Comparison of ENCODE assay signal across 8 cellular contexts in genomic region chr9:4665357-4665756, GRCh38. TPM values are rescaled to one million over a fixed set of nuclear protein-coding genes. Genes with fewer than 3 reads are reported as not detected.
A peak's percentile ranks its signal among the peaks of the same experiment; 100 is the strongest.
DNase-seq lines count a peak whose midpoint lies in the region; ATAC-seq, FAIRE-seq and TF ChIP-seq lines count a peak whose summit lies in the region.

No MANE protein-coding gene starts in this region.

- no peaks in the 10 kb centered on the region for H3K27me3 ChIP-seq in keratinocyte (ENCODE audit: control insufficient read depth, extremely low read depth, insufficient read depth, low read length)

- peak overlapping the region in 1 of 3 experiments; percentile 66 for H3K4me3 ChIP-seq in keratinocyte (ENCODE audit: control insufficient read depth in 2 of 3, extremely low read depth in 1 of 3, insufficient read depth in 2 of 3, low read depth in 1 of 3, low read length in 3 of 3)

- H3K27me3 Mint-ChIP-seq in activated naive CD4-positive, alpha-beta T cell treated with anti-CD3 and anti-CD28 coated beads, Interleukin-2, amount 10 ng/mL, durations not matched to agents 7 days and 5 days = peaks cover 14% of the 10 kb centered on the region
- H3K27me3 Mint-ChIP-seq in activated naive CD8-positive, alpha-beta T cell treated with anti-CD3 and anti-CD28 coated beads, Interleukin-2, amount 10 ng/mL, durations not matched to agents 7 days and 5 days = no peaks in the 10 kb centered on the region
- H3K27me3 Mint-ChIP-seq in type B pancreatic cell = peaks cover 7% of the 10 kb centered on the region

- TF ChIP-seq CTCF in keratinocyte (optimal IDR thresholded peaks at IDR 0.05 in 1 of 3, IDR thresholded peaks at IDR 0.05 in 1 of 3, conservative IDR thresholded peaks at IDR 0.05 in 1 of 3; ENCODE audit: extremely low read depth in 1 of 3, insufficient read depth in 2 of 3, low read length in 3 of 3) (no peak), type B pancreatic cell (conservative IDR thresholded peaks at IDR 0.05) (no peak)

- POLR2A ChIA-PET in activated naive CD8-positive, alpha-beta T cell treated with anti-CD3 and anti-CD28 coated beads, Interleukin-2, amount 10 ng/mL, durations not matched to agents 7 days and 5 days (lab: Charles Lee) = interaction anchor here (1.3 to 1.7 kb wide), 2 partner anchors 12 to 14 kb away, joined by 5 to 10 read pairs; partner anchors contain the start of gene CDC37L1

- no peak overlapping the region for H3K9ac ChIP-seq in keratinocyte (ENCODE audit: control insufficient read depth, extremely low read depth, insufficient read depth, low read length)

- H3K79me2 ChIP-seq in keratinocyte (ENCODE audit: control insufficient read depth, insufficient read depth, low read length) = peaks cover 15% of the 10 kb centered on the region

- H2AFZ ChIP-seq in keratinocyte (ENCODE audit: control insufficient read depth, low read length) = no peak overlapping the region

- no peak for ATAC-seq in activated naive CD8-positive, alpha-beta T cell treated with anti-CD3 and anti-CD28 coated beads, Interleukin-2, amount 10 ng/mL, durations not matched to agents 7 days and 5 days (ENCODE audit: low read depth)

- peaks cover 8% of the 10 kb centered on the region for H3K36me3 Mint-ChIP-seq in activated naive CD4-positive, alpha-beta T cell treated with anti-CD3 and anti-CD28 coated beads, Interleukin-2, amount 10 ng/mL, durations not matched to agents 7 days and 5 days
- H3K36me3 Mint-ChIP-seq in activated naive CD8-positive, alpha-beta T cell treated with anti-CD3 and anti-CD28 coated beads, Interleukin-2, amount 10 ng/mL, durations not matched to agents 7 days and 5 days = peaks cover under 1% of the 10 kb centered on the region
- H3K36me3 Mint-ChIP-seq in type B pancreatic cell = no peaks in the 10 kb centered on the region

- H3K4me3 Mint-ChIP-seq in activated naive CD4-positive, alpha-beta T cell treated with anti-CD3 and anti-CD28 coated beads, Interleukin-2, amount 10 ng/mL, durations not matched to agents 7 days and 5 days = peak overlapping the region; percentile 6
- peak overlapping the region; percentile 31 for H3K4me3 Mint-ChIP-seq in activated naive CD8-positive, alpha-beta T cell treated with anti-CD3 and anti-CD28 coated beads, Interleukin-2, amount 10 ng/mL, durations not matched to agents 7 days and 5 days
- peak overlapping the region; percentile 90 for H3K4me3 Mint-ChIP-seq in type B pancreatic cell

- H3K4me1 ChIP-seq in keratinocyte (ENCODE audit: control insufficient read depth, extremely low read depth, insufficient read depth, low read length) = peaks cover 44% of the 10 kb centered on the region

- CTCF ChIA-PET in activated naive CD4-positive, alpha-beta T cell treated with anti-CD3 and anti-CD28 coated beads, Interleukin-2, amount 10 ng/mL, durations not matched to agents 7 days and 5 days (lab: Charles Lee) = interaction anchor here (1.1 kb wide), 1 partner anchor 14 kb away, joined by 3 read pairs; the partner anchor contains the start of gene CDC37L1

- H3K9me3 ChIP-seq in keratinocyte (ENCODE audit: control insufficient read depth, low read depth, low read length) = no peaks in the 10 kb centered on the region

- H3K4me1 Mint-ChIP-seq in activated naive CD4-positive, alpha-beta T cell treated with anti-CD3 and anti-CD28 coated beads, Interleukin-2, amount 10 ng/mL, durations not matched to agents 7 days and 5 days = peaks cover 80% of the 10 kb centered on the region
- H3K4me1 Mint-ChIP-seq in activated naive CD8-positive, alpha-beta T cell treated with anti-CD3 and anti-CD28 coated beads, Interleukin-2, amount 10 ng/mL, durations not matched to agents 7 days and 5 days = peaks cover 48% of the 10 kb centered on the region
- H3K4me1 Mint-ChIP-seq in type B pancreatic cell (ENCODE audit: unreplicated experiment) = peaks cover 37% of the 10 kb centered on the region

- H3K9me3 Mint-ChIP-seq in activated naive CD4-positive, alpha-beta T cell treated with anti-CD3 and anti-CD28 coated beads, Interleukin-2, amount 10 ng/mL, durations not matched to agents 7 days and 5 days = no peaks in the 10 kb centered on the region
- H3K9me3 Mint-ChIP-seq in activated naive CD8-positive, alpha-beta T cell treated with anti-CD3 and anti-CD28 coated beads, Interleukin-2, amount 10 ng/mL, durations not matched to agents 7 days and 5 days = no peaks in the 10 kb centered on the region
- no peaks in the 10 kb centered on the region for H3K9me3 Mint-ChIP-seq in type B pancreatic cell

- H3K9me1 ChIP-seq in keratinocyte (ENCODE audit: control insufficient read depth, extremely low read depth, insufficient read depth, low read length) = no peaks in the 10 kb centered on the region

- no peaks in the 10 kb centered on the region for H3K36me3 ChIP-seq in keratinocyte (ENCODE audit: control insufficient read depth in 2 of 2, extremely low read depth in 1 of 2, insufficient read depth in 2 of 2, low read length in 2 of 2)

- no peak overlapping the region for H3K27ac Mint-ChIP-seq in activated naive CD4-positive, alpha-beta T cell treated with anti-CD3 and anti-CD28 coated beads, Interleukin-2, amount 10 ng/mL, durations not matched to agents 7 days and 5 days
- no peak overlapping the region for H3K27ac Mint-ChIP-seq in activated naive CD8-positive, alpha-beta T cell treated with anti-CD3 and anti-CD28 coated beads, Interleukin-2, amount 10 ng/mL, durations not matched to agents 7 days and 5 days
- H3K27ac Mint-ChIP-seq in type B pancreatic cell = peak overlapping the region; percentile 83

- peak overlapping the region; percentile 89 for H3K4me2 ChIP-seq in keratinocyte (ENCODE audit: control insufficient read depth, extremely low read depth, insufficient read depth, low read depth, low read length)

- no peak overlapping the region for H3K27ac ChIP-seq in keratinocyte (ENCODE audit: control insufficient read depth, insufficient read depth, low read length)

- DNase-seq in activated naive CD4-positive, alpha-beta T cell treated with anti-CD3 and anti-CD28 coated beads, Interleukin-2, amount 10 ng/mL, durations not matched to agents 7 days and 5 days = no peak
- DNase-seq in activated naive CD4-positive, alpha-beta T cell treated with Interleukin-2 at 50 U/mL for 16 hours = no peak
- DNase-seq in activated naive CD8-positive, alpha-beta T cell treated with anti-CD3 and anti-CD28 coated beads, Interleukin-2, amount 10 ng/mL, durations not matched to agents 7 days and 5 days = no peak
- no peak for DNase-seq in keratinocyte (ENCODE audit: low read depth, low spot score)
- no peak for DNase-seq in type B pancreatic cell (ENCODE audit: extremely low spot score, unreplicated experiment)
- no peak for DNase-seq in NCI-H187 (lab: John Stamatoyannopoulos, UW)
- no peak for DNase-seq in stimulated activated CD4-positive, alpha-beta T cell treated with anti-CD3 and anti-CD28 coated beads, Interleukin-4, amount 100 ng/mL, for 24 hours
- no peak for DNase-seq in activated CD8-positive, alpha-beta memory T cell treated with anti-CD3 and anti-CD28 coated beads for 24 hours

- no peak for FAIRE-seq in keratinocyte (lab: Jason Lieb, UNC)

- dilution Hi-C loops in keratinocyte (cut with MboI; ENCODE audit: extremely low pct_ligation_motif_present, low sequenced_read_pairs) = no loop called here

- H4K20me1 ChIP-seq in keratinocyte (ENCODE audit: control insufficient read depth, extremely low read depth, insufficient read depth, low read length) = no peaks in the 10 kb centered on the region

RNA-seq across cellular contexts. Expression of gene SPATA6L, which starts 0.9 kb away (rescaled TPM):
- total RNA-seq in activated naive CD8-positive, alpha-beta T cell treated with anti-CD3 and anti-CD28 coated beads, Interleukin-2, amount 10 ng/mL, durations not matched to agents 7 days and 5 days = 1 to 10 TPM in 1 of 2 experiments, under 1 TPM in 1; 0.72 to 1.0 TPM
- polyA plus RNA-seq in keratinocyte = 0.51 to 0.92 TPM (median 0.80 TPM) in 3 replicates
- 0.61 TPM for polyA plus RNA-seq in keratinocyte (2011; ENCODE audit: low read depth)
- 0.47 and 0.49 TPM in 2 replicates for polyA plus RNA-seq in keratinocyte (2011; cell fraction: cytosol; rRNA removed)
- polyA plus RNA-seq in keratinocyte (2011; cell fraction: nucleus; rRNA removed) = 1.4 and 1.9 TPM in 2 replicates
- 0.13 and 1.7 TPM in 2 replicates for polyA plus RNA-seq in keratinocyte (2012; ENCODE audit: low replicate concordance)
- 1.2 to 3.2 TPM in 2 of 3 replicates, not detected in the other for polyA minus RNA-seq in keratinocyte
- not detected for polyA minus RNA-seq in keratinocyte (2011; cell fraction: cytosol; rRNA and poly(A)+ RNA removed)
- 1.1 and 2.2 TPM in 2 replicates for polyA minus RNA-seq in keratinocyte (2011; cell fraction: nucleus; rRNA and poly(A)+ RNA removed)
- total RNA-seq in type B pancreatic cell (ENCODE audit: low replicate concordance) = 3.0 and 4.7 TPM in 2 replicates

RNA-seq across cellular contexts. Expression of gene PLPP6, which starts 3.3 kb away (rescaled TPM):
- total RNA-seq in activated naive CD8-positive, alpha-beta T cell treated with anti-CD3 and anti-CD28 coated beads, Interleukin-2, amount 10 ng/mL, durations not matched to agents 7 days and 5 days = 10 to 100 TPM; 11.8 to 12.4 TPM
- 5.6 to 7.7 TPM (median 6.6 TPM) in 3 replicates for polyA plus RNA-seq in keratinocyte
- 7.7 TPM for polyA plus RNA-seq in keratinocyte (2011; ENCODE audit: low read depth)
- 3.4 and 5.6 TPM in 2 replicates for polyA plus RNA-seq in keratinocyte (2011; cell fraction: cytosol; rRNA removed)
- polyA plus RNA-seq in keratinocyte (2011; cell fraction: nucleus; rRNA removed) = 11.6 and 12.5 TPM in 2 replicates
- polyA plus RNA-seq in keratinocyte (2012; ENCODE audit: low replicate concordance) = 5.6 and 8.8 TPM in 2 replicates
- polyA minus RNA-seq in keratinocyte = 6.1 to 7.7 TPM (median 6.7 TPM) in 3 replicates
- 8.2 TPM for polyA minus RNA-seq in keratinocyte (2011; cell fraction: cytosol; rRNA and poly(A)+ RNA removed)
- polyA minus RNA-seq in keratinocyte (2011; cell fraction: nucleus; rRNA and poly(A)+ RNA removed) = 8.3 and 9.1 TPM in 2 replicates
- 12.2 and 19.5 TPM in 2 replicates for total RNA-seq in type B pancreatic cell (ENCODE audit: low replicate concordance)

RNA-seq across cellular contexts. Expression of gene CDC37L1, which starts 14.0 kb away (rescaled TPM):
- 10 to 100 TPM; 14.4 to 14.6 TPM for total RNA-seq in activated naive CD8-positive, alpha-beta T cell treated with anti-CD3 and anti-CD28 coated beads, Interleukin-2, amount 10 ng/mL, durations not matched to agents 7 days and 5 days
- 8.7 to 15.5 TPM (median 11.4 TPM) in 3 replicates for polyA plus RNA-seq in keratinocyte
- polyA plus RNA-seq in keratinocyte (2011; ENCODE audit: low read depth) = 36.7 TPM
- polyA plus RNA-seq in keratinocyte (2011; cell fraction: cytosol; rRNA removed) = 11.6 and 12.3 TPM in 2 replicates
- polyA plus RNA-seq in keratinocyte (2011; cell fraction: nucleus; rRNA removed) = 5.5 and 9.1 TPM in 2 replicates
- polyA plus RNA-seq in keratinocyte (2012; ENCODE audit: low replicate concordance) = 11.4 and 19.8 TPM in 2 replicates
- 0.56 to 9.2 TPM (median 5.8 TPM) in 3 replicates for polyA minus RNA-seq in keratinocyte
- polyA minus RNA-seq in keratinocyte (2011; cell fraction: cytosol; rRNA and poly(A)+ RNA removed) = 12.7 TPM
- 3.7 and 5.0 TPM in 2 replicates for polyA minus RNA-seq in keratinocyte (2011; cell fraction: nucleus; rRNA and poly(A)+ RNA removed)
- 13.2 and 13.4 TPM in 2 replicates for total RNA-seq in type B pancreatic cell (ENCODE audit: low replicate concordance)

Comparison
In these comparisons a context has a peak if more than half of its experiments do, and no peak if none do; other contexts are left out.
1. H3K4me3 Mint-ChIP-seq: peak in every context shown above with its lines; median percentile 90 in type B pancreatic cell; 31 in activated naive CD8-positive, alpha-beta T cell treated with anti-CD3 and anti-CD28 coated beads, Interleukin-2, amount 10 ng/mL, durations not matched to agents 7 days and 5 days; 6 in activated naive CD4-positive, alpha-beta T cell treated with anti-CD3 and anti-CD28 coated beads, Interleukin-2, amount 10 ng/mL, durations not matched to agents 7 days and 5 days.